Comparison of ENCODE assay signal across 16 cellular contexts in genomic region chr3:124374583-124374982, GRCh38.
A peak's percentile ranks its signal among the peaks of the same experiment; 100 is the strongest.
DNase-seq lines count a peak whose midpoint lies in the region; ATAC-seq, FAIRE-seq and TF ChIP-seq lines count a peak whose summit lies in the region.
"Had no signal": no experiment of that assay in that cellular context is flagged by ENCODE, and none has a peak within 500 bp of the region (broad histone marks: within the 10 kb centered on the region; RNA-seq: fewer than 3 reads in every experiment).

No MANE protein-coding gene starts in this region.

- H3K4me1 Mint-ChIP-seq in activated naive CD8-positive, alpha-beta T cell treated with anti-CD3 and anti-CD28 coated beads, Interleukin-2, amount 50 U/mL, for 24 hours = no peaks in the 10 kb centered on the region
- H3K4me1 Mint-ChIP-seq: B cell had no signal

- H3K4me3 Mint-ChIP-seq in activated naive CD8-positive, alpha-beta T cell treated with anti-CD3 and anti-CD28 coated beads, Interleukin-2, amount 50 U/mL, for 24 hours = no peak overlapping the region
- H3K4me3 Mint-ChIP-seq: B cell; CD8-positive, alpha-beta T cell had no signal

- H3K27ac Mint-ChIP-seq in activated naive CD8-positive, alpha-beta T cell treated with anti-CD3 and anti-CD28 coated beads, Interleukin-2, amount 50 U/mL, for 24 hours = no peak overlapping the region
- H3K27ac Mint-ChIP-seq: B cell; CD8-positive, alpha-beta T cell had no signal

- H3K9me3 Mint-ChIP-seq in activated naive CD8-positive, alpha-beta T cell treated with anti-CD3 and anti-CD28 coated beads, Interleukin-2, amount 50 U/mL, for 24 hours = peaks cover 9% of the 10 kb centered on the region

- H3K27me3 Mint-ChIP-seq in activated naive CD8-positive, alpha-beta T cell treated with anti-CD3 and anti-CD28 coated beads, Interleukin-2, amount 50 U/mL, for 24 hours = peaks cover 7% of the 10 kb centered on the region

- no peak for TF ChIP-seq POLR2A in GM12891 (IDR thresholded peaks at IDR 0.05; ENCODE audit: low read depth, low read length)

- intact Hi-C loops in left colon (cut with DNase I, micrococcal nuclease) = no loop called here

- DNase-seq in GM12891 (ENCODE audit: insufficient read length, low spot score) (no peak), middle frontal gyrus (ENCODE audit: extremely low spot score, low spot score) (peak; percentile 44), left colon (no peak), DMS79 (lab: John Stamatoyannopoulos, UW) (no peak)
- no peak for DNase-seq in activated naive CD8-positive, alpha-beta T cell treated with anti-CD3 and anti-CD28 coated beads, Interleukin-2, amount 50 U/mL, for 24 hours
- DNase-seq: 8988T; Calu3; CD8-positive, alpha-beta T cell; DMS 273 treated with DMSO at 0.1 percent for 48 hours; DMS53; GM23248 had no signal

- no peak for ATAC-seq in activated naive CD8-positive, alpha-beta T cell treated with anti-CD3 and anti-CD28 coated beads, Interleukin-2, amount 50 U/mL, for 24 hours
- ATAC-seq in left colon = no peak
- ATAC-seq: CD8-positive, alpha-beta T cell had no signal

- peak; percentile 13 for FAIRE-seq in GM12891 (lab: Jason Lieb, UNC)
- FAIRE-seq: G401.6 had no signal

- peak overlapping the region; percentile 83 for H3K27ac ChIP-seq in angular gyrus (ENCODE audit: low read depth, low read length)
- peak overlapping the region; percentile 70 for H3K27ac ChIP-seq in temporal lobe (ENCODE audit: low read depth, low read length)
- H3K27ac ChIP-seq: BLaER1 treated with 17β-estradiol and CSF1 and Interleukin-3, amounts not matched to agents 10 nM and 100 nM; GM23248 had no signal

- H3K36me3 Mint-ChIP-seq in activated naive CD8-positive, alpha-beta T cell treated with anti-CD3 and anti-CD28 coated beads, Interleukin-2, amount 50 U/mL, for 24 hours (ENCODE audit: low read depth) = no peaks in the 10 kb centered on the region
- H3K36me3 Mint-ChIP-seq: CD8-positive, alpha-beta T cell had no signal

TF ChIP-seq in GM12891, 5 proteins besides CTCF, POLR2A, EP300 and RAD21:
- TF ChIP-seq SPI1 (IDR thresholded peaks at IDR 0.05; ENCODE audit: low read depth, low read length) = no peak
- TF ChIP-seq POU2F2 (IDR thresholded peaks at IDR 0.05; ENCODE audit: low read depth, low read length) = no peak
- no peak for TF ChIP-seq PAX5 (IDR thresholded peaks at IDR 0.05; ENCODE audit: insufficient read depth, low read length, severe bottlenecking)
- no peak for TF ChIP-seq POLR2AphosphoS5 (IDR thresholded peaks at IDR 0.05; ENCODE audit: low read depth, low read length)
- TF ChIP-seq TAF1 (IDR thresholded peaks at IDR 0.05; ENCODE audit: low read depth, low read length) = no peak
